ENCODE assay signal across 8 cellular contexts in genomic region chr2:203238329-203238710, GRCh38. TPM values are rescaled to one million over a fixed set of nuclear protein-coding genes. Genes with fewer than 3 reads are reported as not detected.
DNase-seq lines count a peak whose midpoint lies in the region; ATAC-seq, FAIRE-seq and TF ChIP-seq lines count a peak whose summit lies in the region.

No MANE protein-coding gene starts in this region.

- no peak for FAIRE-seq in urothelium cell line (lab: Jason Lieb, UNC)

- dilution Hi-C loops in mammary epithelial cell (cut with HindIII; ENCODE audit: low sequenced_read_pairs) = no loop called here

- H3K36me3 ChIP-seq in DND-41 (ENCODE audit: insufficient read depth, low read length) (peaks cover 12% of the 10 kb centered on the region), mammary epithelial cell (ENCODE audit: insufficient read depth, low read length) (no peaks in the 10 kb centered on the region)

- peak overlapping the region; percentile 80 for H3K9ac ChIP-seq in DND-41 (ENCODE audit: low read depth, low read length)
- peak overlapping the region; percentile 94 for H3K9ac ChIP-seq in mammary epithelial cell (ENCODE audit: insufficient read depth, low read length)

- in situ Hi-C loops in mammary epithelial cell (cut with MboI; ENCODE audit: low sequenced_read_pairs in 2 of 2) = loop anchor here in 1 of 2 donors (25.0 kb wide), 2 partner anchors 424 to 574 kb away; no protein-coding TSS in a partner anchor

- H4K20me1 ChIP-seq in DND-41 (ENCODE audit: insufficient read depth, low read length) (no peaks in the 10 kb centered on the region), mammary epithelial cell (ENCODE audit: insufficient read depth, low read length) (no peaks in the 10 kb centered on the region)

- H3K27ac ChIP-seq in DND-41 (ENCODE audit: low read length) = peak overlapping the region; percentile 94
- H3K27ac ChIP-seq in mammary epithelial cell (ENCODE audit: insufficient read depth, low read depth, low read length) = peak overlapping the region; percentile 88

- DNase-seq in DND-41 (no peak), mammary epithelial cell (no peak), mucosa of gallbladder (ENCODE audit: low spot score) (peak; percentile 11), NCI-H1930 (lab: John Stamatoyannopoulos, UW) (no peak), urothelium cell line (ENCODE audit: low spot score) (no peak), A172 (ENCODE audit: low spot score) (no peak)

- peak overlapping the region; percentile 62 for H3K4me2 ChIP-seq in DND-41 (ENCODE audit: insufficient read depth, low read length)
- peak overlapping the region; percentile 77 for H3K4me2 ChIP-seq in mammary epithelial cell (ENCODE audit: insufficient read depth, low read depth, low read length)

- TF ChIP-seq CTCF in DND-41 (IDR thresholded peaks at IDR 0.05; ENCODE audit: borderline replicate concordance, extremely low read depth, low read length, poor library complexity, severe bottlenecking) (no peak), mammary epithelial cell (conservative IDR thresholded peaks at IDR 0.05 in 1 of 2, IDR thresholded peaks at IDR 0.05 in 1 of 2; ENCODE audit: extremely low read depth in 1 of 2, insufficient read depth in 1 of 2, low read depth in 1 of 2, low read length in 2 of 2) (no peak)

- no peaks in the 10 kb centered on the region for H3K9me3 ChIP-seq in DND-41 (ENCODE audit: insufficient read depth, low read length, severe bottlenecking)
- H3K9me3 ChIP-seq in mammary epithelial cell (replicated peaks; ENCODE audit: insufficient read depth, low read length) = no peaks in the 10 kb centered on the region

- intact Hi-C loops in mammary epithelial cell (cut with micrococcal nuclease) = loop anchor here (5.0 to 10.0 kb wide), 4 partner anchors 164 to 666 kb away; partner anchors contain the start of genes CARF and WDR12

- ATAC-seq in DND-41 (ENCODE audit: insufficient read depth, low read depth) = peak; percentile 0; the same call in 1 of the 3 replicates
- peak; percentile 0 for ATAC-seq in HG03159 (IDR thresholded peaks at IDR 0.05; ENCODE audit: unreplicated experiment)
- no peak for ATAC-seq in GM18502 (IDR thresholded peaks at IDR 0.05; ENCODE audit: poor library complexity, unreplicated experiment)

- no TSS peak for BruUV-seq in mammary epithelial cell (replicated peaks; lab: Mats Ljungman, UMichigan)

- WGBS in mammary epithelial cell (ENCODE audit: low coverage, missing lambda C conversion rate) = 16% methylated on average over 14 of the region's 19 CpGs

- H3K4me1 ChIP-seq in DND-41 (ENCODE audit: insufficient read depth, low read length) = peaks cover 28% of the 10 kb centered on the region
- H3K4me1 ChIP-seq in mammary epithelial cell (ENCODE audit: insufficient read depth, low read length) = peaks cover 3% of the 10 kb centered on the region

- H2AFZ ChIP-seq in DND-41 (ENCODE audit: low read depth, low read length) (peak overlapping the region; percentile 74), mammary epithelial cell (ENCODE audit: low read depth, low read length) (peak overlapping the region; percentile 97)

- H3K4me3 ChIP-seq in DND-41 (ENCODE audit: low read depth in 1 of 2, low read length in 2 of 2) (peak overlapping the region; percentile 65 to 73; a peak in 3 of 4 replicates), mammary epithelial cell (replicated peaks in 1 of 3; ENCODE audit: insufficient read depth in 1 of 3, low read depth in 2 of 3, low read length in 3 of 3) (peak overlapping the region; percentile 68 to 93 (median 81))

- H3K79me2 ChIP-seq in DND-41 (ENCODE audit: insufficient read depth, low read length) (peaks cover 45% of the 10 kb centered on the region), mammary epithelial cell (ENCODE audit: insufficient read depth, low read length) (peaks cover 36% of the 10 kb centered on the region)

- H3K27me3 ChIP-seq in DND-41 (ENCODE audit: insufficient read depth, low read length, poor library complexity) = no peaks in the 10 kb centered on the region
- no peaks in the 10 kb centered on the region for H3K27me3 ChIP-seq in mammary epithelial cell (ENCODE audit: insufficient read depth, low read length)

- CTCF ChIA-PET in mammary epithelial cell (lab: Charles Lee; ENCODE audit: low non-redundant PET) = no interaction called here

RNA-seq across cellular contexts. Expression of gene CYP20A1, which starts 0.5 kb away (rescaled TPM):
- total RNA-seq in mammary epithelial cell (10 to 100 TPM; 17.6 to 25.0 TPM), mucosa of gallbladder (32.5 TPM)
- 9.5 TPM for polyA plus RNA-seq in mammary epithelial cell
- polyA minus RNA-seq in mammary epithelial cell = 10.9 TPM
- total RNA-seq in A172 (2014; rRNA removed; shearing (Covaris generic)) = 20.8 and 23.1 TPM in 2 replicates
